In the genomic region with DNA sequence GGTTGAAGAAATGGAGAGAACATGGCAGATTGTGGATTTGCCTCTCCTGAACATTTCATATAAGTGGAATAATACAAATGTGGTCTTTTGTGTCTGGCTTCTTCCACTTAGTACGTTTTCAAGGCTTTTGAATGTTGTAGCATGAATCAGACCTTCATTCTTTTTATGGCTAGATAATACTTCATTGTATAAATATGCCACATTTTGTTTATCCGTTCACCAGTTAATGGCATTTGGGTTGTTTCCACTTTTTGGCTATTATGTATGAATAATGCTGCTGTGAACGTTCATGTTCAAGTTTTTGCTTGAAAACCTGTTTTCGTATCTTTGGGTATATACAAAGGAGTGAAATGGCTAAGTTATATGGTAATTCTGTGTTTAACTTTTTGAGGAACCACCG, we compare ENCODE assay signal across 1 cellular context.
TF ChIP-seq lines count a peak whose summit lies in the region.

No MANE protein-coding gene starts in this region.

TF ChIP-seq in SK-N-SH, 30 proteins besides CTCF, POLR2A, EP300 and RAD21 (continued from another document):
- TF ChIP-seq ZBTB33 (IDR thresholded peaks at IDR 0.05; ENCODE audit: borderline replicate concordance, low read depth) = no peak
- TF ChIP-seq SMC3 (IDR thresholded peaks at IDR 0.05; ENCODE audit: low read depth, low read length) = no peak
- no peak for TF ChIP-seq TAF1 (IDR thresholded peaks at IDR 0.05; ENCODE audit: borderline replicate concordance, low read depth, low read length)
